8 cellular contexts compared by ENCODE assay signal in genomic region chr20:45097485-45098095, GRCh38. TPM values are rescaled to one million over a fixed set of nuclear protein-coding genes. Genes with fewer than 3 reads are reported as not detected.
A peak's percentile ranks its signal among the peaks of the same experiment; 100 is the strongest.
DNase-seq lines count a peak whose midpoint lies in the region; ATAC-seq and TF ChIP-seq lines count a peak whose summit lies in the region.

No MANE protein-coding gene starts in this region.

- H3K4me3 ChIP-seq in epithelial cell of proximal tubule (ENCODE audit: low read depth, low read length) (peak overlapping the region; percentile 22), retinal pigment epithelial cell (ENCODE audit: low read length) (no peak overlapping the region)

- DNase-seq in ELF-1 (ENCODE audit: low read depth, low spot score) (peak; percentile 82), epithelial cell of proximal tubule (ENCODE audit: low read depth) (no peak), retinal pigment epithelial cell (ENCODE audit: low read depth) (no peak), hippocampal formation (lab: John Stamatoyannopoulos, UW) (no peak), AG08396 (ENCODE audit: low spot score) (no peak)
- DNase-seq in activated CD4-positive, alpha-beta T cell treated with anti-CD3 and anti-CD28 coated beads for 4 hours, result peak; percentile 19 to 21

- TF ChIP-seq CTCF in epithelial cell of proximal tubule (conservative IDR thresholded peaks at IDR 0.05; ENCODE audit: low read depth, low read length) (peak; percentile 51), retinal pigment epithelial cell (conservative IDR thresholded peaks at IDR 0.05; ENCODE audit: low read depth, low read length) (peak; percentile 52)

- no peak for ATAC-seq in GM19463 (IDR thresholded peaks at IDR 0.05; ENCODE audit: unreplicated experiment)
- no peak for ATAC-seq in GM19452 (IDR thresholded peaks at IDR 0.05; ENCODE audit: unreplicated experiment)

RNA-seq across cellular contexts. Expression of gene KCNS1, which starts 3.3 kb away (rescaled TPM):
- total RNA-seq in epithelial cell of proximal tubule, result 8.1 and 10.9 TPM in 2 replicates

RNA-seq across cellular contexts. Expression of gene WFDC5, which starts 17.4 kb away (rescaled TPM):
- not detected in 2 replicates for total RNA-seq in epithelial cell of proximal tubule

RNA-seq across cellular contexts. Expression of gene WFDC12, which starts 26.7 kb away (rescaled TPM):
- not detected in 2 replicates for total RNA-seq in epithelial cell of proximal tubule

Comparison
In these comparisons a context has a peak if more than half of its experiments do, and no peak if none do; other contexts are left out.
1. DNase-seq: peak in ELF-1 (single experiment) and activated CD4-positive, alpha-beta T cell treated with anti-CD3 and anti-CD28 coated beads for 4 hours (2 of 2); none in epithelial cell of proximal tubule (single experiment), retinal pigment epithelial cell (single experiment), hippocampal formation (0 of 2) and AG08396 (single experiment).